Comparison of ENCODE assay signal across 1 cellular context in the genomic region with DNA sequence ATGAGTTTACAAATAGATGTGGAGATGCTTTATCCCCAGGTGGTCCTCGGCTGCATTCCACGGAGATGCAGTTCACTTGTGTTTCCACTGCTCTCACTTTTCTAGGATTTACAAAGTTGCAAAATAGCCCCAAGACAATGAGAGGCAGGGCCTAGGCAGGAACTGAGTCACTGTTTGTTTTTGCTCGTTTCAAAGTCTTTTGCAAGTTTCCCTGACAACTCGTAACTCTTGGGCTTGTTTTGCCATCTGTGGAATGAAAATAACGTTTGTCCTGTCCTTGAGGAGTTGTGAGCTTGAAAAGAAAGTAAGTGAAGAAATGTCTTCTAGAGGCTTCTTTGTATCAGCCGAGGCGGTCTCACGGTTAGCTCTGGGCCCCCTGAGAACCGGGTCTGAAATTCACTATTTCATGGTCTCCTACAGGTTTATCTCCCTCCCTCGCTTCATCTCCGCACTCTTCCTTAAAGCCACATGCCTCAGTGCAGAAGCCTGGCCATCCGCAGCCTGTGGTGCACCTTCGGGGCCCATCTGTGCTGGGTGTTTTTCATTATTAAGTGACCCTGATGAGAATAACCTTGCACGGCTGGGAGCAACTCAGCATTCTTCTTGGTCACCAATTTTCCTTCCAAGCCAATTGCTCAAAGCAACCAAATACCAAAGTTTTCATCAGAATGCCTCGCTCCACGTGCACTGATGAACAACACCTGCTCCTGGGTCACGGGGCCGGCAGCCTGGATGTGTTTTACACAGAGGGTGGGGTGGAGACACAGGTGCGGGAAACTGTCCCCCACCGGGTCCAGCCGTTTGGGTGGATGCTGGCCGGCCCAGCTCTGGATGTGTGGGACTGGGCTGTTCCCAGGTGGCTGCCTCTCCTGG.
TF ChIP-seq lines count a peak whose summit lies in the region.
"Not testable (repeated sequence)": the region's sequence is repeated elsewhere in the genome, so short reads cannot be mapped to it uniquely, and the experiment has no call there.

No MANE protein-coding gene starts in this region.

TF ChIP-seq in HepG2, 621 proteins besides CTCF, POLR2A, EP300 and RAD21 (continued from another document and continues in another):
- TF ChIP-seq, protein P1, sequence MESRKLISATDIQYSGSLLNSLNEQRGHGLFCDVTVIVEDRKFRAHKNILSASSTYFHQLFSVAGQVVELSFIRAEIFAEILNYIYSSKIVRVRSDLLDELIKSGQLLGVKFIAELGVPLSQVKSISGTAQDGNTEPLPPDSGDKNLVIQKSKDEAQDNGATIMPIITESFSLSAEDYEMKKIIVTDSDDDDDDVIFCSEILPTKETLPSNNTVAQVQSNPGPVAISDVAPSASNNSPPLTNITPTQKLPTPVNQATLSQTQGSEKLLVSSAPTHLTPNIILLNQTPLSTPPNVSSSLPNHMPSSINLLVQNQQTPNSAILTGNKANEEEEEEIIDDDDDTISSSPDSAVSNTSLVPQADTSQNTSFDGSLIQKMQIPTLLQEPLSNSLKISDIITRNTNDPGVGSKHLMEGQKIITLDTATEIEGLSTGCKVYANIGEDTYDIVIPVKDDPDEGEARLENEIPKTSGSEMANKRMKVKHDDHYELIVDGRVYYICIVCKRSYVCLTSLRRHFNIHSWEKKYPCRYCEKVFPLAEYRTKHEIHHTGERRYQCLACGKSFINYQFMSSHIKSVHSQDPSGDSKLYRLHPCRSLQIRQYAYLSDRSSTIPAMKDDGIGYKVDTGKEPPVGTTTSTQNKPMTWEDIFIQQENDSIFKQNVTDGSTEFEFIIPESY (CRISPR knock-in tag; IDR thresholded peaks at IDR 0.05) = peak; percentile 53; the same call in 1 of the 2 replicates
- TF ChIP-seq NR2F6, FOXP1 (IDR thresholded peaks at IDR 0.05): not testable (repeated sequence)
- TF ChIP-seq NR2F6 (CRISPR knock-in tag; IDR thresholded peaks at IDR 0.05) = peak; percentile 49; the same call in 1 of the 2 replicates
- 0 out of 2 replicates have a peak, but pooled peaks have one; percentile 36 for TF ChIP-seq SSRP1 (CRISPR knock-in tag; IDR thresholded peaks at IDR 0.05)
- peak; percentile 100 for TF ChIP-seq FOSL2 (CRISPR knock-in tag; IDR thresholded peaks at IDR 0.05)
- TF ChIP-seq, protein P2, sequence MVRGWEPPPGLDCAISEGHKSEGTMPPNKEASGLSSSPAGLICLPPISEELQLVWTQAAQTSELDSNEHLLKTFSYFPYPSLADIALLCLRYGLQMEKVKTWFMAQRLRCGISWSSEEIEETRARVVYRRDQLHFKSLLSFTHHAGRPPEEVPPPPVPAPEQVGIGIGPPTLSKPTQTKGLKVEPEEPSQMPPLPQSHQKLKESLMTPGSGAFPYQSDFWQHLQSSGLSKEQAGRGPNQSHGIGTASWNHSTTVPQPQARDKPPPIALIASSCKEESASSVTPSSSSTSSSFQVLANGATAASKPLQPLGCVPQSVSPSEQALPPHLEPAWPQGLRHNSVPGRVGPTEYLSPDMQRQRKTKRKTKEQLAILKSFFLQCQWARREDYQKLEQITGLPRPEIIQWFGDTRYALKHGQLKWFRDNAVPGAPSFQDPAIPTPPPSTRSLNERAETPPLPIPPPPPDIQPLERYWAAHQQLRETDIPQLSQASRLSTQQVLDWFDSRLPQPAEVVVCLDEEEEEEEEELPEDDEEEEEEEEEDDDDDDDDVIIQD (CRISPR knock-in tag; IDR thresholded peaks at IDR 0.05; ENCODE audit: low read depth) = peak; percentile 62
- TF ChIP-seq SOX5 (CRISPR knock-in tag; IDR thresholded peaks at IDR 0.05; ENCODE audit: borderline replicate concordance) = peak; percentile 100
- peak; percentile 50 for TF ChIP-seq KDM6A (CRISPR knock-in tag; IDR thresholded peaks at IDR 0.05; ENCODE audit: low read depth)
- TF ChIP-seq ZNF598 (CRISPR knock-in tag; IDR thresholded peaks at IDR 0.05; ENCODE audit: borderline replicate concordance) = peak; percentile 59; the same call in 1 of the 2 replicates
- TF ChIP-seq SOX13 (IDR thresholded peaks at IDR 0.05) = peak; percentile 99
- TF ChIP-seq SOX13 (CRISPR knock-in tag; conservative IDR thresholded peaks at IDR 0.05 in 1 of 2, IDR thresholded peaks at IDR 0.05 in 1 of 2) = peak in 1 of 2 experiments; percentile 99; a peak in 2 of 4 replicates
- TF ChIP-seq FOXP1 (CRISPR knock-in tag; IDR thresholded peaks at IDR 0.05) = peak; percentile 88
- TF ChIP-seq PITX1 (CRISPR knock-in tag; IDR thresholded peaks at IDR 0.05) = peak; percentile 70; the same call in 1 of the 2 replicates
- peak; percentile 46; the same call in 1 of the 2 replicates for TF ChIP-seq ZNF331 (CRISPR knock-in tag; IDR thresholded peaks at IDR 0.05)
- TF ChIP-seq, protein P3, sequence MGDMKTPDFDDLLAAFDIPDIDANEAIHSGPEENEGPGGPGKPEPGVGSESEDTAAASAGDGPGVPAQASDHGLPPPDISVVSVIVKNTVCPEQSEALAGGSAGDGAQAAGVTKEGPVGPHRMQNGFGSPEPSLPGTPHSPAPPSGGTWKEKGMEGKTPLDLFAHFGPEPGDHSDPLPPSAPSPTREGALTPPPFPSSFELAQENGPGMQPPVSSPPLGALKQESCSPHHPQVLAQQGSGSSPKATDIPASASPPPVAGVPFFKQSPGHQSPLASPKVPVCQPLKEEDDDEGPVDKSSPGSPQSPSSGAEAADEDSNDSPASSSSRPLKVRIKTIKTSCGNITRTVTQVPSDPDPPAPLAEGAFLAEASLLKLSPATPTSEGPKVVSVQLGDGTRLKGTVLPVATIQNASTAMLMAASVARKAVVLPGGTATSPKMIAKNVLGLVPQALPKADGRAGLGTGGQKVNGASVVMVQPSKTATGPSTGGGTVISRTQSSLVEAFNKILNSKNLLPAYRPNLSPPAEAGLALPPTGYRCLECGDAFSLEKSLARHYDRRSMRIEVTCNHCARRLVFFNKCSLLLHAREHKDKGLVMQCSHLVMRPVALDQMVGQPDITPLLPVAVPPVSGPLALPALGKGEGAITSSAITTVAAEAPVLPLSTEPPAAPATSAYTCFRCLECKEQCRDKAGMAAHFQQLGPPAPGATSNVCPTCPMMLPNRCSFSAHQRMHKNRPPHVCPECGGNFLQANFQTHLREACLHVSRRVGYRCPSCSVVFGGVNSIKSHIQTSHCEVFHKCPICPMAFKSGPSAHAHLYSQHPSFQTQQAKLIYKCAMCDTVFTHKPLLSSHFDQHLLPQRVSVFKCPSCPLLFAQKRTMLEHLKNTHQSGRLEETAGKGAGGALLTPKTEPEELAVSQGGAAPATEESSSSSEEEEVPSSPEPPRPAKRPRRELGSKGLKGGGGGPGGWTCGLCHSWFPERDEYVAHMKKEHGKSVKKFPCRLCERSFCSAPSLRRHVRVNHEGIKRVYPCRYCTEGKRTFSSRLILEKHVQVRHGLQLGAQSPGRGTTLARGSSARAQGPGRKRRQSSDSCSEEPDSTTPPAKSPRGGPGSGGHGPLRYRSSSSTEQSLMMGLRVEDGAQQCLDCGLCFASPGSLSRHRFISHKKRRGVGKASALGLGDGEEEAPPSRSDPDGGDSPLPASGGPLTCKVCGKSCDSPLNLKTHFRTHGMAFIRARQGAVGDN (CRISPR knock-in tag; IDR thresholded peaks at IDR 0.05) = peak; percentile 49
- TF ChIP-seq ZNF12 (CRISPR knock-in tag; IDR thresholded peaks at IDR 0.05) = peak; percentile 10; the same call in 1 of the 2 replicates
- TF ChIP-seq NFKBIZ (CRISPR knock-in tag; IDR thresholded peaks at IDR 0.05) = peak; percentile 64; the same call in 1 of the 2 replicates
- TF ChIP-seq, protein P4, sequence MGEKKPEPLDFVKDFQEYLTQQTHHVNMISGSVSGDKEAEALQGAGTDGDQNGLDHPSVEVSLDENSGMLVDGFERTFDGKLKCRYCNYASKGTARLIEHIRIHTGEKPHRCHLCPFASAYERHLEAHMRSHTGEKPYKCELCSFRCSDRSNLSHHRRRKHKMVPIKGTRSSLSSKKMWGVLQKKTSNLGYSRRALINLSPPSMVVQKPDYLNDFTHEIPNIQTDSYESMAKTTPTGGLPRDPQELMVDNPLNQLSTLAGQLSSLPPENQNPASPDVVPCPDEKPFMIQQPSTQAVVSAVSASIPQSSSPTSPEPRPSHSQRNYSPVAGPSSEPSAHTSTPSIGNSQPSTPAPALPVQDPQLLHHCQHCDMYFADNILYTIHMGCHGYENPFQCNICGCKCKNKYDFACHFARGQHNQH (CRISPR knock-in tag; IDR thresholded peaks at IDR 0.05) = peak; percentile 66; the same call in 1 of the 2 replicates
- 0 out of 2 replicates have a peak, but pooled peaks have one; percentile 17 for TF ChIP-seq MYC (CRISPR knock-in tag; IDR thresholded peaks at IDR 0.05; ENCODE audit: borderline replicate concordance)
- TF ChIP-seq FOXK1 (CRISPR knock-in tag; IDR thresholded peaks at IDR 0.05; ENCODE audit: borderline replicate concordance, low read depth) = peak; percentile 75; the same call in 1 of the 2 replicates
- TF ChIP-seq ZNF614 (CRISPR knock-in tag; IDR thresholded peaks at IDR 0.05; ENCODE audit: borderline replicate concordance) = 0 out of 2 replicates have a peak, but pooled peaks have one; percentile 46
- TF ChIP-seq, protein P5, sequence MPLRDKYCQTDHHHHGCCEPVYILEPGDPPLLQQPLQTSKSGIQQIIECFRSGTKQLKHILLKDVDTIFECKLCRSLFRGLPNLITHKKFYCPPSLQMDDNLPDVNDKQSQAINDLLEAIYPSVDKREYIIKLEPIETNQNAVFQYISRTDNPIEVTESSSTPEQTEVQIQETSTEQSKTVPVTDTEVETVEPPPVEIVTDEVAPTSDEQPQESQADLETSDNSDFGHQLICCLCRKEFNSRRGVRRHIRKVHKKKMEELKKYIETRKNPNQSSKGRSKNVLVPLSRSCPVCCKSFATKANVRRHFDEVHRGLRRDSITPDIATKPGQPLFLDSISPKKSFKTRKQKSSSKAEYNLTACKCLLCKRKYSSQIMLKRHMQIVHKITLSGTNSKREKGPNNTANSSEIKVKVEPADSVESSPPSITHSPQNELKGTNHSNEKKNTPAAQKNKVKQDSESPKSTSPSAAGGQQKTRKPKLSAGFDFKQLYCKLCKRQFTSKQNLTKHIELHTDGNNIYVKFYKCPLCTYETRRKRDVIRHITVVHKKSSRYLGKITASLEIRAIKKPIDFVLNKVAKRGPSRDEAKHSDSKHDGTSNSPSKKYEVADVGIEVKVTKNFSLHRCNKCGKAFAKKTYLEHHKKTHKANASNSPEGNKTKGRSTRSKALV (CRISPR knock-in tag; IDR thresholded peaks at IDR 0.05) = peak; percentile 46; the same call in 1 of the 2 replicates
- peak; percentile 87 for TF ChIP-seq SP5 (CRISPR knock-in tag; IDR thresholded peaks at IDR 0.05; ENCODE audit: borderline replicate concordance, low read depth)
- TF ChIP-seq NFYB (CRISPR knock-in tag; IDR thresholded peaks at IDR 0.05) = 0 out of 2 replicates have a peak, but pooled peaks have one; percentile 7
- TF ChIP-seq, protein P6, sequence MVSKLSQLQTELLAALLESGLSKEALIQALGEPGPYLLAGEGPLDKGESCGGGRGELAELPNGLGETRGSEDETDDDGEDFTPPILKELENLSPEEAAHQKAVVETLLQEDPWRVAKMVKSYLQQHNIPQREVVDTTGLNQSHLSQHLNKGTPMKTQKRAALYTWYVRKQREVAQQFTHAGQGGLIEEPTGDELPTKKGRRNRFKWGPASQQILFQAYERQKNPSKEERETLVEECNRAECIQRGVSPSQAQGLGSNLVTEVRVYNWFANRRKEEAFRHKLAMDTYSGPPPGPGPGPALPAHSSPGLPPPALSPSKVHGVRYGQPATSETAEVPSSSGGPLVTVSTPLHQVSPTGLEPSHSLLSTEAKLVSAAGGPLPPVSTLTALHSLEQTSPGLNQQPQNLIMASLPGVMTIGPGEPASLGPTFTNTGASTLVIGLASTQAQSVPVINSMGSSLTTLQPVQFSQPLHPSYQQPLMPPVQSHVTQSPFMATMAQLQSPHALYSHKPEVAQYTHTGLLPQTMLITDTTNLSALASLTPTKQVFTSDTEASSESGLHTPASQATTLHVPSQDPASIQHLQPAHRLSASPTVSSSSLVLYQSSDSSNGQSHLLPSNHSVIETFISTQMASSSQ (IDR thresholded peaks at IDR 0.05; ENCODE audit: low read depth) = 0 out of 2 replicates have a peak, but pooled peaks have one; percentile 24
- TF ChIP-seq, protein P6 (CRISPR knock-in tag; IDR thresholded peaks at IDR 0.05; ENCODE audit: borderline replicate concordance) = not testable (repeated sequence)
- TF ChIP-seq KLF11 (CRISPR knock-in tag; IDR thresholded peaks at IDR 0.05) = 0 out of 2 replicates have a peak, but pooled peaks have one; percentile 28
- TF ChIP-seq, protein P7, sequence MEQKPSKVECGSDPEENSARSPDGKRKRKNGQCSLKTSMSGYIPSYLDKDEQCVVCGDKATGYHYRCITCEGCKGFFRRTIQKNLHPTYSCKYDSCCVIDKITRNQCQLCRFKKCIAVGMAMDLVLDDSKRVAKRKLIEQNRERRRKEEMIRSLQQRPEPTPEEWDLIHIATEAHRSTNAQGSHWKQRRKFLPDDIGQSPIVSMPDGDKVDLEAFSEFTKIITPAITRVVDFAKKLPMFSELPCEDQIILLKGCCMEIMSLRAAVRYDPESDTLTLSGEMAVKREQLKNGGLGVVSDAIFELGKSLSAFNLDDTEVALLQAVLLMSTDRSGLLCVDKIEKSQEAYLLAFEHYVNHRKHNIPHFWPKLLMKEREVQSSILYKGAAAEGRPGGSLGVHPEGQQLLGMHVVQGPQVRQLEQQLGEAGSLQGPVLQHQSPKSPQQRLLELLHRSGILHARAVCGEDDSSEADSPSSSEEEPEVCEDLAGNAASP (CRISPR knock-in tag; IDR thresholded peaks at IDR 0.05; ENCODE audit: borderline replicate concordance) = peak; percentile 47; the same call in 1 of the 2 replicates
- peak; percentile 81 for TF ChIP-seq RXRB (CRISPR knock-in tag; IDR thresholded peaks at IDR 0.05; ENCODE audit: borderline replicate concordance)
- TF ChIP-seq ZKSCAN8 (CRISPR knock-in tag; IDR thresholded peaks at IDR 0.05; ENCODE audit: borderline replicate concordance) = 0 out of 2 replicates have a peak, but pooled peaks have one; percentile 58
- peak; percentile 63 for TF ChIP-seq MIXL1 (CRISPR knock-in tag; IDR thresholded peaks at IDR 0.05)
- peak; percentile 95 for TF ChIP-seq FOSL1 (CRISPR knock-in tag; IDR thresholded peaks at IDR 0.05; ENCODE audit: borderline replicate concordance)
- peak; percentile 70; the same call in 1 of the 2 replicates for TF ChIP-seq JUN (CRISPR knock-in tag; IDR thresholded peaks at IDR 0.05)
- peak; percentile 37; the same call in 1 of the 2 replicates for TF ChIP-seq RFXANK (CRISPR knock-in tag; IDR thresholded peaks at IDR 0.05)
- TF ChIP-seq ZNF792 (CRISPR knock-in tag; IDR thresholded peaks at IDR 0.05) = 0 out of 2 replicates have a peak, but pooled peaks have one; percentile 61
- peak; percentile 77 for TF ChIP-seq TCF7 (IDR thresholded peaks at IDR 0.05; ENCODE audit: low read depth)
- TF ChIP-seq HOXA3 (CRISPR knock-in tag; IDR thresholded peaks at IDR 0.05) = peak; percentile 55
